ENCODE assay signal across 8 cellular contexts in the genomic region with DNA sequence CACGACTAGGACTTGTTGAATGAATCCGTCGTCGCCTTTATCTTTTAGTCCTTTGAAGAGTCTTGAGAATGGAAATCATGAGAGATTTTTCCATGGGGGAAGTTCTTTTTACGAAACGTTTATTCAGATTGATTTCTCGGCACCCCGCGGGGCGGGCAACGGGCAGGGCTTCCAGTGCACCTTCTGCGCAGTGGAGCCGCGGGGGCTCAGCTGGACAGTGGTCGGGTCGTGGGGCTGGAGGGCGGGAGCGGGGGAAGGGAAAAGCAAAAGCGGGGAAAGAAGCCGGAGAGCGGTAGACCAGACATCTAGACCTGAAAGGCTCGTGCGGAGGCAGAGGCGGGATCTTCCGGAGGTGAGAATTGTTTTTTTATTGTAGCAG.
DNase-seq lines count a peak whose midpoint lies in the region; ATAC-seq and TF ChIP-seq lines count a peak whose summit lies in the region.
"Not testable (repeated sequence)": the region's sequence is repeated elsewhere in the genome, so short reads cannot be mapped to it uniquely, and the experiment has no call there.

No MANE protein-coding gene starts in this region.

- H4K5ac ChIP-seq in mesendoderm (ENCODE audit: low read length) = not testable (repeated sequence)

- H2AK5ac ChIP-seq in mesendoderm (ENCODE audit: low read length) = not testable (repeated sequence)

- no CpG with 5 or more reads among the region's 25 CpGs for WGBS in mesendoderm (ENCODE audit: extremely low coverage, insufficient coverage, low lambda C conversion rate)
- WGBS in tibial nerve, 2 donors = 1 to 2% methylated on average over 21 of the region's 25 CpGs

- H3K36me3 ChIP-seq in cardiac muscle cell; mesendoderm (ENCODE audit: control insufficient read depth, insufficient read depth, low read length); skeletal muscle satellite cell (ENCODE audit: insufficient read depth, low read length); tibial nerve: not testable (repeated sequence)

- CTCF ChIA-PET in activated CD4-positive, alpha-beta T cell treated with anti-CD3 and anti-CD28 coated beads for 36 hours (lab: Charles Lee) = not testable (repeated sequence)

- H3K4me3 Mint-ChIP-seq in activated CD4-positive, alpha-beta T cell treated with anti-CD3 and anti-CD28 coated beads for 36 hours = peak overlapping the region; percentile 71
- peak overlapping the region; percentile 75 for H3K4me3 Mint-ChIP-seq in activated T-helper 2 cell treated with anti-CD3 and anti-CD28 coated beads, Interferon-gamma antibody, Interleukin-2, Interleukin-4, amounts not matched to agents 10 μg/mL and 5 μg/mL and 100 μg/mL, durations not matched to agents 14 hours and 24 hours and 36 hours (ENCODE audit: low read depth)

- not testable (repeated sequence) for H3K4ac ChIP-seq in mesendoderm (ENCODE audit: low read depth, low read length)

- H3K27me3 Mint-ChIP-seq in activated CD4-positive, alpha-beta T cell treated with anti-CD3 and anti-CD28 coated beads for 36 hours; activated T-helper 2 cell treated with anti-CD3 and anti-CD28 coated beads, Interferon-gamma antibody, Interleukin-2, Interleukin-4, amounts not matched to agents 10 μg/mL and 5 μg/mL and 100 μg/mL, durations not matched to agents 14 hours and 24 hours and 36 hours (ENCODE audit: low read depth): not testable (repeated sequence)

- intact Hi-C loops in activated CD4-positive, alpha-beta T cell treated with anti-CD3 and anti-CD28 coated beads for 36 hours (cut with DNase I, micrococcal nuclease); activated T-helper 2 cell treated with anti-CD3 and anti-CD28 coated beads, Interferon-gamma antibody, Interleukin-2, Interleukin-4, amounts not matched to agents 10 μg/mL and 5 μg/mL and 100 μg/mL, durations not matched to agents 14 hours and 24 hours and 36 hours (cut with micrococcal nuclease): not testable (repeated sequence)

- H2BK120ac ChIP-seq in mesendoderm (ENCODE audit: low read depth, low read length) = not testable (repeated sequence)

- peak overlapping the region; percentile 37 for H3K27ac Mint-ChIP-seq in activated CD4-positive, alpha-beta T cell treated with anti-CD3 and anti-CD28 coated beads for 36 hours
- H3K27ac Mint-ChIP-seq in activated T-helper 2 cell treated with anti-CD3 and anti-CD28 coated beads, Interferon-gamma antibody, Interleukin-2, Interleukin-4, amounts not matched to agents 10 μg/mL and 5 μg/mL and 100 μg/mL, durations not matched to agents 14 hours and 24 hours and 36 hours = not testable (repeated sequence)

- DNase-seq in activated CD4-positive, alpha-beta T cell treated with anti-CD3 and anti-CD28 coated beads for 36 hours = peak; percentile 41
- not testable (repeated sequence) for DNase-seq in activated T-helper 2 cell treated with anti-CD3 and anti-CD28 coated beads, Interferon-gamma antibody, Interleukin-2, Interleukin-4, amounts not matched to agents 10 μg/mL and 5 μg/mL and 100 μg/mL, durations not matched to agents 14 hours and 24 hours and 36 hours (ENCODE audit: low spot score); tibial nerve (ENCODE audit: low spot score in 2 of 2)
- DNase-seq in cerebellar cortex (ENCODE audit: low spot score) = peak; percentile 11
- DNase-seq in cardiac muscle cell (ENCODE audit: low read depth in 1 of 2, low spot score in 1 of 2) = peak in 1 of 2 donors; percentile 10
- peak; percentile 6 for DNase-seq in mesendoderm

- H3K4me2 ChIP-seq in mesendoderm (ENCODE audit: low read length) = not testable (repeated sequence)
- peak overlapping the region; percentile 44 for H3K4me2 ChIP-seq in skeletal muscle satellite cell (ENCODE audit: low read length)

- not testable (repeated sequence) for H2BK15ac ChIP-seq in mesendoderm (replicated peaks; ENCODE audit: low read depth)

- not testable (repeated sequence) for H3K4me1 Mint-ChIP-seq in activated CD4-positive, alpha-beta T cell treated with anti-CD3 and anti-CD28 coated beads for 36 hours; activated T-helper 2 cell treated with anti-CD3 and anti-CD28 coated beads, Interferon-gamma antibody, Interleukin-2, Interleukin-4, amounts not matched to agents 10 μg/mL and 5 μg/mL and 100 μg/mL, durations not matched to agents 14 hours and 24 hours and 36 hours (ENCODE audit: low read depth)

- H3K18ac ChIP-seq in mesendoderm (ENCODE audit: low read length) = not testable (repeated sequence)

- TF ChIP-seq POLR2A in tibial nerve (IDR thresholded peaks at IDR 0.05) = not testable (repeated sequence)

- not testable (repeated sequence) for TF ChIP-seq EP300 in tibial nerve (IDR thresholded peaks at IDR 0.05)

- POLR2A ChIA-PET in activated CD4-positive, alpha-beta T cell treated with anti-CD3 and anti-CD28 coated beads for 36 hours (lab: Charles Lee) = not testable (repeated sequence)

- H3K79me2 ChIP-seq in mesendoderm (ENCODE audit: control insufficient read depth, insufficient read depth, low read length) = not testable (repeated sequence)

- not testable (repeated sequence) for H3K36me3 Mint-ChIP-seq in activated CD4-positive, alpha-beta T cell treated with anti-CD3 and anti-CD28 coated beads for 36 hours (ENCODE audit: low read depth); activated T-helper 2 cell treated with anti-CD3 and anti-CD28 coated beads, Interferon-gamma antibody, Interleukin-2, Interleukin-4, amounts not matched to agents 10 μg/mL and 5 μg/mL and 100 μg/mL, durations not matched to agents 14 hours and 24 hours and 36 hours (ENCODE audit: low read depth)

- not testable (repeated sequence) for H3K79me1 ChIP-seq in mesendoderm (ENCODE audit: low read length)

- H3K56ac ChIP-seq in mesendoderm (ENCODE audit: low read length) = not testable (repeated sequence)

- H4K8ac ChIP-seq in mesendoderm (ENCODE audit: low read depth, low read length) = not testable (repeated sequence)

- H3K27me3 ChIP-seq in cardiac muscle cell; mesendoderm (ENCODE audit: insufficient read depth, low read length, poor library complexity); skeletal muscle satellite cell (ENCODE audit: control insufficient read depth, insufficient read depth, low read length); tibial nerve: not testable (repeated sequence)

- not testable (repeated sequence) for TF ChIP-seq CTCF in cardiac muscle cell (IDR thresholded peaks at IDR 0.05; ENCODE audit: low read depth, low read length); tibial nerve (IDR thresholded peaks at IDR 0.05)

- H3K9me3 Mint-ChIP-seq in activated CD4-positive, alpha-beta T cell treated with anti-CD3 and anti-CD28 coated beads for 36 hours (ENCODE audit: low read depth); activated T-helper 2 cell treated with anti-CD3 and anti-CD28 coated beads, Interferon-gamma antibody, Interleukin-2, Interleukin-4, amounts not matched to agents 10 μg/mL and 5 μg/mL and 100 μg/mL, durations not matched to agents 14 hours and 24 hours and 36 hours: not testable (repeated sequence)

- not testable (repeated sequence) for H2BK5ac ChIP-seq in mesendoderm (ENCODE audit: low read length)

- H3K9ac ChIP-seq in mesendoderm (ENCODE audit: low read length); skeletal muscle satellite cell (ENCODE audit: low read depth, low read length): not testable (repeated sequence)

- H3K23ac ChIP-seq in mesendoderm (ENCODE audit: low read length) = not testable (repeated sequence)

- H3K4me3 ChIP-seq in GM08714 (ENCODE audit: low read length) = peak overlapping the region; percentile 57; the same call in 1 of the 2 replicates
- H3K4me3 ChIP-seq in cardiac muscle cell = peak overlapping the region; percentile 31
- not testable (repeated sequence) for H3K4me3 ChIP-seq in mesendoderm (ENCODE audit: low read length); skeletal muscle satellite cell (ENCODE audit: low read length)
- H3K4me3 ChIP-seq in tibial nerve = peak overlapping the region in 3 of 4 donors; percentile 15 to 45 (median 19)

- ATAC-seq in activated CD4-positive, alpha-beta T cell treated with anti-CD3 and anti-CD28 coated beads for 36 hours = peak; percentile 8

- not testable (repeated sequence) for H3K27ac ChIP-seq in cardiac muscle cell; mesendoderm (ENCODE audit: low read depth, low read length); tibial nerve

- not testable (repeated sequence) for H3K4me1 ChIP-seq in cardiac muscle cell (ENCODE audit: low read depth); mesendoderm (ENCODE audit: control insufficient read depth, low read depth, low read length); skeletal muscle satellite cell (ENCODE audit: control insufficient read depth, insufficient read depth, low read length); tibial nerve

- not testable (repeated sequence) for H3K9me3 ChIP-seq in cardiac muscle cell (ENCODE audit: low read depth); skeletal muscle satellite cell (replicated peaks; ENCODE audit: low read length); tibial nerve
